In the genomic region with DNA sequence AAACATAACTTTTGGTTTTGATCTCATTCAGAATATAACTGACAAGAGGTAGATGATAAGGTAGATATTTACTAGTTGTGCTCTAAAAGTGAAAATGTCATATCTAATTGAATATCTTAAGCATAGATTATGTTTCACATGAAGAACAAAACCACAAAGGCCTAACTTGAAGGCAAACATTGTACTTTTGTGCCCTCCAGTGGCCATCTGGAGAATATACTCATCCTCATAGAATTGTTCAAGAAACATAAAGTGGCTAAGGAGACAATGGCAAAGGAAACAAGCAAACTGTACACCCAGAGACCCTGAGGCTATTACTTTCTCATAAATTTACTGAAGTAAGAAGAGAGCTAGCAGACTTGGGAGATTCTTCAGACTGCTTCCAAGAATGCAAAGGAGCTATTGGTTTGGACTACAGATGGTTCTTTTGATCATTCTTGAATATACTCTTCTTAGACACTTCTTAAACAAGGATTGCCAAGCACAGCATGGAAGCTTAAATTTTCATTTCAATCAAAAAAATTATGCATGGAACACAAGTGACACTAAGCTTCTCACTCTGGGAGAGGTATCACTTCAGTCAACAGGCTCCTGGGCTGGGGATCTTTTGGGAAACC, we compare ENCODE assay signal across 8 cellular contexts.
DNase-seq lines count a peak whose midpoint lies in the region; ATAC-seq and FAIRE-seq lines count a peak whose summit lies in the region.

No MANE protein-coding gene starts in this region.

- no peaks in the 10 kb centered on the region for H3K36me3 Mint-ChIP-seq in activated T-cell treated with anti-CD3 and anti-CD28 coated beads, Interleukin-2, amount 50 U/mL, for 72 hours (ENCODE audit: insufficient read depth in 2 of 2)

- H3K4me1 Mint-ChIP-seq in activated T-cell treated with anti-CD3 and anti-CD28 coated beads, Interleukin-2, amount 50 U/mL, for 72 hours (ENCODE audit: low read depth) = no peaks in the 10 kb centered on the region

- H3K4me3 Mint-ChIP-seq in activated T-cell treated with anti-CD3 and anti-CD28 coated beads, Interleukin-2, amount 50 U/mL, for 72 hours = no peak overlapping the region

- H3K27ac Mint-ChIP-seq in activated T-cell treated with anti-CD3 and anti-CD28 coated beads, Interleukin-2, amount 50 U/mL, for 72 hours = no peak overlapping the region

- peak; percentile 66 for DNase-seq in DMS153 treated with DMSO at 0.1 percent for 48 hours (lab: John Stamatoyannopoulos, UW; ENCODE audit: unreplicated experiment)
- DNase-seq in GM19239 (ENCODE audit: insufficient read length, low spot score) = no peak
- DNase-seq in NCI-H446 treated with DMSO at 0.1 percent for 48 hours (lab: John Stamatoyannopoulos, UW) = peak; percentile 12
- peak; percentile 11 to 34 for DNase-seq in activated T-cell treated with anti-CD3 and anti-CD28 coated beads, Interleukin-2, amount 50 U/mL, for 72 hours
- peak; percentile 61 for DNase-seq in globus pallidus (ENCODE audit: low spot score)
- peak; percentile 80 for DNase-seq in renal cortical epithelial cell (ENCODE audit: low read depth)
- no peak for DNase-seq in cortex of kidney (lab: John Stamatoyannopoulos, UW)

- peak; percentile 74 for ATAC-seq in HG03135 (IDR thresholded peaks at IDR 0.05; ENCODE audit: unreplicated experiment)
- peak; percentile 56 to 62 for ATAC-seq in activated T-cell treated with anti-CD3 and anti-CD28 coated beads, Interleukin-2, amount 50 U/mL, for 72 hours (replicated peaks in 1 of 2)

- H3K9me3 Mint-ChIP-seq in activated T-cell treated with anti-CD3 and anti-CD28 coated beads, Interleukin-2, amount 50 U/mL, for 72 hours = no peaks in the 10 kb centered on the region

- FAIRE-seq in GM19239 (lab: Jason Lieb, UNC) = peak; percentile 94

- no peaks in the 10 kb centered on the region for H3K27me3 Mint-ChIP-seq in activated T-cell treated with anti-CD3 and anti-CD28 coated beads, Interleukin-2, amount 50 U/mL, for 72 hours (ENCODE audit: low read depth)

Comparison
In these comparisons a context has a peak if more than half of its experiments do, and no peak if none do; other contexts are left out.
1. DNase-seq: peak in DMS153 treated with DMSO at 0.1 percent for 48 hours (single experiment), NCI-H446 treated with DMSO at 0.1 percent for 48 hours (single experiment), activated T-cell treated with anti-CD3 and anti-CD28 coated beads, Interleukin-2, amount 50 U/mL, for 72 hours (2 of 2), globus pallidus (single experiment) and renal cortical epithelial cell (single experiment); none in GM19239 (single experiment) and cortex of kidney (single experiment).